In the genomic region with DNA sequence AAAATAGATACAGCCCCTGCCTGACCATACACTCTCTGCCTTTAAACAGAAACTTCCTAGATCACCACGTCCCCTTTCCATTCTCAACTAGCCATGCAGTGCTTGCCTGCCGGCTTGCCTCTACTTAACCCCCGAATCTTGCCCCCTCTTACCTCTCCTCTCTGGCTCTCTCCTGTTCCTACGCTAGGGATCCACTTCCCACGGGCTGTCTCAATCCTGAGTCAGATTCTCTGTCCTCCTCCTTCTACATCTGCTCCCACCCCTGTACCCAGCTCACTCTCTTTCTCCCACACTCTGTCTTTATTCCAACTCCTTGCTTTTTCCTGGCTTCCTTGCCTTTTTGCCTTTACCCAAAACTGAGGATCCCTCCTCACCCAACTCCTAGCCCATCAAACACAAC, we compare ENCODE assay signal across 12 cellular contexts.
DNase-seq lines count a peak whose midpoint lies in the region; ATAC-seq lines count a peak whose summit lies in the region.
"Had no signal": no experiment of that assay in that cellular context is flagged by ENCODE, and none has a peak within 500 bp of the region (broad histone marks: within the 10 kb centered on the region; RNA-seq: fewer than 3 reads in every experiment).

No MANE protein-coding gene starts in this region.

- H3K4me3 ChIP-seq in subcutaneous abdominal adipose tissue (ENCODE audit: low read depth in 1 of 5, low read length in 5 of 5): peak overlapping the region in 4 of 5 donors; percentile 7 to 57 (median 48)

- H3K9me3 Mint-ChIP-seq in T-helper 1 cell treated with Interleukin-12 subunit alpha and Interleukin-12 subunit beta and Interleukin-4 antibody, amounts not matched to agents 30 μg/mL and 1 μg/mL, for 36 hours: peaks cover 15% of the 10 kb centered on the region
- H3K9me3 Mint-ChIP-seq in effector memory CD8-positive, alpha-beta T cell: peaks cover 0 to 1% of the 10 kb centered on the region in 2 donors
- H3K9me3 Mint-ChIP-seq in stimulated activated naive CD8-positive, alpha-beta T cell treated with anti-CD3 and anti-CD28 coated beads, Interleukin-15, amount 100 ng/mL, for 72 hours: peaks cover 0 to 14% of the 10 kb centered on the region in 2 donors
- H3K9me3 Mint-ChIP-seq: central memory CD8-positive, alpha-beta T cell had no signal

- peaks cover 11% of the 10 kb centered on the region for H3K36me3 Mint-ChIP-seq in T-helper 1 cell treated with Interleukin-12 subunit alpha and Interleukin-12 subunit beta and Interleukin-4 antibody, amounts not matched to agents 30 μg/mL and 1 μg/mL, for 36 hours (ENCODE audit: low read depth)
- H3K36me3 Mint-ChIP-seq in effector memory CD8-positive, alpha-beta T cell (ENCODE audit: insufficient read depth): no peaks in the 10 kb centered on the region

- peaks cover 42% of the 10 kb centered on the region for H3K4me1 Mint-ChIP-seq in T-helper 1 cell treated with Interleukin-12 subunit alpha and Interleukin-12 subunit beta and Interleukin-4 antibody, amounts not matched to agents 30 μg/mL and 1 μg/mL, for 36 hours (ENCODE audit: low read depth)
- peaks cover 7 to 11% of the 10 kb centered on the region in 2 donors for H3K4me1 Mint-ChIP-seq in effector memory CD8-positive, alpha-beta T cell (ENCODE audit: low read depth in 2 of 2)
- peaks cover 32% of the 10 kb centered on the region for H3K4me1 Mint-ChIP-seq in stimulated activated naive CD8-positive, alpha-beta T cell treated with anti-CD3 and anti-CD28 coated beads, Interleukin-15, amount 100 ng/mL, for 72 hours
- H3K4me1 Mint-ChIP-seq: central memory CD8-positive, alpha-beta T cell had no signal

- no peaks in the 10 kb centered on the region for H3K36me3 ChIP-seq in subcutaneous abdominal adipose tissue (ENCODE audit: control insufficient read depth in 5 of 5, insufficient read depth in 5 of 5, low read length in 5 of 5)

- H3K27ac Mint-ChIP-seq in T-helper 1 cell treated with Interleukin-12 subunit alpha and Interleukin-12 subunit beta and Interleukin-4 antibody, amounts not matched to agents 30 μg/mL and 1 μg/mL, for 36 hours: peak overlapping the region; percentile 74
- no peak overlapping the region for H3K27ac Mint-ChIP-seq in effector memory CD8-positive, alpha-beta T cell
- peak overlapping the region in 1 of 2 donors; percentile 8 for H3K27ac Mint-ChIP-seq in stimulated activated naive CD8-positive, alpha-beta T cell treated with anti-CD3 and anti-CD28 coated beads, Interleukin-15, amount 100 ng/mL, for 72 hours

- H3K9ac ChIP-seq in subcutaneous abdominal adipose tissue (ENCODE audit: low read length in 5 of 5): peak overlapping the region in 3 of 5 donors; percentile 33 to 55 (median 43)

- H3K27ac ChIP-seq in angular gyrus (ENCODE audit: low read depth, low read length): peak overlapping the region; percentile 67
- peak overlapping the region; percentile 70 for H3K27ac ChIP-seq in subcutaneous abdominal adipose tissue (ENCODE audit: low read depth, low read length)

- no peaks in the 10 kb centered on the region for H3K27me3 ChIP-seq in subcutaneous abdominal adipose tissue (ENCODE audit: control insufficient read depth in 5 of 5, insufficient read depth in 4 of 5, low read length in 5 of 5)

- DNase-seq in T-helper 1 cell: no peak
- DNase-seq in hepatic stellate cell (ENCODE audit: low spot score): peak; percentile 59
- DNase-seq in effector memory CD8-positive, alpha-beta T cell: no peak
- no peak for DNase-seq in activated naive CD4-positive, alpha-beta T cell treated with anti-CD3 and anti-CD28 coated beads, Interleukin-2, amount 50 U/mL, for 16 hours
- DNase-seq in stimulated activated naive CD8-positive, alpha-beta T cell treated with anti-CD3 and anti-CD28 coated beads, Interleukin-15, amount 100 ng/mL, for 72 hours: no peak
- DNase-seq: 8988T, mammary epithelial cell, NCI-H2081 treated with DMSO at 0.1 percent for 48 hours had no signal

- H3K27me3 Mint-ChIP-seq in T-helper 1 cell treated with Interleukin-12 subunit alpha and Interleukin-12 subunit beta and Interleukin-4 antibody, amounts not matched to agents 30 μg/mL and 1 μg/mL, for 36 hours (ENCODE audit: low read depth): peaks cover 30% of the 10 kb centered on the region
- H3K27me3 Mint-ChIP-seq in effector memory CD8-positive, alpha-beta T cell: peaks cover 35 to 40% of the 10 kb centered on the region in 2 donors
- no peaks in the 10 kb centered on the region for H3K27me3 Mint-ChIP-seq in stimulated activated naive CD8-positive, alpha-beta T cell treated with anti-CD3 and anti-CD28 coated beads, Interleukin-15, amount 100 ng/mL, for 72 hours

- peaks cover 10 to 44% (median 31%) of the 10 kb centered on the region in 5 donors for H3K4me1 ChIP-seq in subcutaneous abdominal adipose tissue (ENCODE audit: control insufficient read depth in 5 of 5, insufficient read depth in 5 of 5, low read length in 5 of 5)

- peaks cover 0 to 6% (median 0%) of the 10 kb centered on the region in 5 donors for H3K9me3 ChIP-seq in subcutaneous abdominal adipose tissue (ENCODE audit: control insufficient read depth in 5 of 5, low read length in 5 of 5)

- peak overlapping the region; percentile 41 for H3K4me3 Mint-ChIP-seq in T-helper 1 cell treated with Interleukin-12 subunit alpha and Interleukin-12 subunit beta and Interleukin-4 antibody, amounts not matched to agents 30 μg/mL and 1 μg/mL, for 36 hours
- H3K4me3 Mint-ChIP-seq in effector memory CD8-positive, alpha-beta T cell: no peak overlapping the region
- no peak overlapping the region for H3K4me3 Mint-ChIP-seq in stimulated activated naive CD8-positive, alpha-beta T cell treated with anti-CD3 and anti-CD28 coated beads, Interleukin-15, amount 100 ng/mL, for 72 hours
- H3K4me3 Mint-ChIP-seq: central memory CD8-positive, alpha-beta T cell had no signal

- ATAC-seq in effector memory CD8-positive, alpha-beta T cell (replicated peaks): no peak
- no peak for ATAC-seq in stimulated activated naive CD8-positive, alpha-beta T cell treated with anti-CD3 and anti-CD28 coated beads, Interleukin-15, amount 100 ng/mL, for 72 hours
